15 cellular contexts compared by ENCODE assay signal in the genomic region with DNA sequence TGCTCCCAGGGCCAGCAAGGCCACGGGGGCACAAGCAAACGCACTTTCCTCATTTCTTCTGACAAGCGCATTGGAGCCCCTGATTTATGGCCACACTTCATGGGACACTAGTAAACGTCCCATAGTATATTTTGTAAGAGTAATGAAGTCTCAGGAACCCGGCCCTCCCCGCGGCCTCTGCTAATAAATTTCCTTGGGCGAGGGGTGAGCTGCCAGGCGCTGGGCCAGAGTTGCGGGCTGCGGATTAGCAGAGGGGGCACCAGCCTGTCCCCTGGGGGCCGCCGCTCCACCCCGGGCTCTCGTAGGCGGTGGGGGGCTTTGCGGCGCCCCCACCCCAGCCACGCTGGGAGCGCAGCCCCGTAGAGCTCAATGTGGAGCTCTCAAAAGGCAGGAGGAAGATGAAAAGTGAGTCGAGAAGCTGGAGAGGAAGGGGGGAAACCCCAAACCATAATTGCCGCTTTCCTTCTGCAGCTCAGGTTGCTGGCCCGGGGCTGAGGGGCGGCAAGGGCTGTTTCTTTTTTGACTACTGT.
DNase-seq lines count a peak whose midpoint lies in the region; ATAC-seq and TF ChIP-seq lines count a peak whose summit lies in the region.
"Had no signal": no experiment of that assay in that cellular context is flagged by ENCODE, and none has a peak within 500 bp of the region (broad histone marks: within the 10 kb centered on the region; RNA-seq: fewer than 3 reads in every experiment).

No MANE protein-coding gene starts in this region.

- H3K27ac Mint-ChIP-seq in activated naive CD4-positive, alpha-beta T cell treated with anti-CD3 and anti-CD28 coated beads for 36 hours = no peak overlapping the region
- no peak overlapping the region for H3K27ac Mint-ChIP-seq in activated naive CD4-positive, alpha-beta T cell treated with anti-CD3 and anti-CD28 coated beads, Interleukin-2, amount 50 U/mL, for 72 hours
- H3K27ac Mint-ChIP-seq in T-helper 17 cell = no peak overlapping the region
- no peak overlapping the region for H3K27ac Mint-ChIP-seq in type B pancreatic cell
- H3K27ac Mint-ChIP-seq: activated CD4-positive, alpha-beta T cell treated with anti-CD3 and anti-CD28 coated beads, Interleukin-2, amount 10 ng/mL, durations not matched to agents 7 days and 5 days had no signal

- peaks cover 7% of the 10 kb centered on the region for H3K4me1 ChIP-seq in lower lobe of right lung
- H3K4me1 ChIP-seq in body of pancreas = peaks cover 28% of the 10 kb centered on the region
- H3K4me1 ChIP-seq: upper lobe of right lung had no signal

- H3K4me3 Mint-ChIP-seq in activated naive CD4-positive, alpha-beta T cell treated with anti-CD3 and anti-CD28 coated beads for 36 hours = no peak overlapping the region
- H3K4me3 Mint-ChIP-seq in T-helper 17 cell = peak overlapping the region; percentile 64
- H3K4me3 Mint-ChIP-seq in type B pancreatic cell = peak overlapping the region; percentile 70
- H3K4me3 Mint-ChIP-seq: activated CD4-positive, alpha-beta T cell treated with anti-CD3 and anti-CD28 coated beads, Interleukin-2, amount 10 ng/mL, durations not matched to agents 7 days and 5 days had no signal

- CTCF ChIA-PET in activated naive CD4-positive, alpha-beta T cell treated with anti-CD3 and anti-CD28 coated beads for 36 hours (lab: Charles Lee) = interaction anchor here (0.9 to 1.8 kb wide), 2 partner anchors 83 to 85 kb away, joined by 3 to 8 read pairs; no protein-coding TSS in a partner anchor

- H3K4me3 ChIP-seq in lower lobe of right lung = peak overlapping the region; percentile 13
- no peak overlapping the region for H3K4me3 ChIP-seq in body of pancreas
- H3K4me3 ChIP-seq: ovary, upper lobe of right lung had no signal

- H3K36me3 ChIP-seq in lower lobe of right lung = no peaks in the 10 kb centered on the region
- H3K36me3 ChIP-seq in body of pancreas (replicated peaks in 1 of 2; ENCODE audit: insufficient read depth in 1 of 2, low read depth in 2 of 2) = no peaks in the 10 kb centered on the region
- H3K36me3 ChIP-seq: ovary, upper lobe of right lung had no signal

- TF ChIP-seq CTCF in lower lobe of right lung (IDR thresholded peaks at IDR 0.05) = no peak
- TF ChIP-seq CTCF in type B pancreatic cell (conservative IDR thresholded peaks at IDR 0.05) = no peak
- no peak for TF ChIP-seq CTCF in body of pancreas (IDR thresholded peaks at IDR 0.05)

- H3K27ac ChIP-seq in lower lobe of right lung (no peak overlapping the region), body of pancreas (no peak overlapping the region)
- H3K27ac ChIP-seq: ovary, upper lobe of right lung had no signal

- 21% methylated on average over 22 to 25 of the region's 25 CpGs for WGBS in body of pancreas, 2 donors

- peaks cover 21% of the 10 kb centered on the region for H3K27me3 Mint-ChIP-seq in activated naive CD4-positive, alpha-beta T cell treated with anti-CD3 and anti-CD28 coated beads for 36 hours (ENCODE audit: low read depth)
- H3K27me3 Mint-ChIP-seq in T-helper 17 cell (peaks cover 49% of the 10 kb centered on the region), type B pancreatic cell (peaks cover 53% of the 10 kb centered on the region)

- peaks cover 7% of the 10 kb centered on the region for H3K4me1 Mint-ChIP-seq in activated naive CD4-positive, alpha-beta T cell treated with anti-CD3 and anti-CD28 coated beads for 36 hours (ENCODE audit: low read depth)
- H3K4me1 Mint-ChIP-seq in T-helper 17 cell (peaks cover 6% of the 10 kb centered on the region), type B pancreatic cell (ENCODE audit: unreplicated experiment) (peaks cover 44% of the 10 kb centered on the region)

- ATAC-seq in activated naive CD4-positive, alpha-beta T cell treated with anti-CD3 and anti-CD28 coated beads, Interleukin-2, amount 50 U/mL, for 72 hours = no peak
- ATAC-seq in T-helper 17 cell (no peak), lower lobe of right lung (no peak), body of pancreas (no peak)
- ATAC-seq: upper lobe of right lung had no signal

- peaks cover 19% of the 10 kb centered on the region for H3K27me3 ChIP-seq in lower lobe of right lung (ENCODE audit: low read depth)
- H3K27me3 ChIP-seq in body of pancreas = peaks cover 0 to 6% of the 10 kb centered on the region in 2 donors
- H3K27me3 ChIP-seq: ovary had no signal

- H3K36me3 Mint-ChIP-seq in activated naive CD4-positive, alpha-beta T cell treated with anti-CD3 and anti-CD28 coated beads for 36 hours (ENCODE audit: low read depth) = no peaks in the 10 kb centered on the region
- H3K36me3 Mint-ChIP-seq in activated naive CD4-positive, alpha-beta T cell treated with anti-CD3 and anti-CD28 coated beads, Interleukin-2, amount 50 U/mL, for 72 hours = no peaks in the 10 kb centered on the region
- H3K36me3 Mint-ChIP-seq in T-helper 17 cell (ENCODE audit: low read depth) (peaks cover 3% of the 10 kb centered on the region), type B pancreatic cell (no peaks in the 10 kb centered on the region)

- TF ChIP-seq POLR2A in body of pancreas (IDR thresholded peaks at IDR 0.05) = no peak

- H3K9me3 Mint-ChIP-seq in activated naive CD4-positive, alpha-beta T cell treated with anti-CD3 and anti-CD28 coated beads for 36 hours = no peaks in the 10 kb centered on the region
- no peaks in the 10 kb centered on the region for H3K9me3 Mint-ChIP-seq in activated naive CD4-positive, alpha-beta T cell treated with anti-CD3 and anti-CD28 coated beads, Interleukin-2, amount 50 U/mL, for 72 hours
- H3K9me3 Mint-ChIP-seq in type B pancreatic cell = no peaks in the 10 kb centered on the region
- H3K9me3 Mint-ChIP-seq: activated CD4-positive, alpha-beta T cell treated with anti-CD3 and anti-CD28 coated beads, Interleukin-2, amount 10 ng/mL, durations not matched to agents 7 days and 5 days had no signal

- peak; percentile 29 for DNase-seq in activated naive CD4-positive, alpha-beta T cell treated with anti-CD3 and anti-CD28 coated beads for 36 hours
- no peak for DNase-seq in activated naive CD4-positive, alpha-beta T cell treated with anti-CD3 and anti-CD28 coated beads, Interleukin-2, amount 50 U/mL, for 72 hours (ENCODE audit: low spot score in 2 of 2)
- DNase-seq in T-helper 17 cell (no peak), lower lobe of right lung (no peak), type B pancreatic cell (ENCODE audit: extremely low spot score, unreplicated experiment) (peak; percentile 68), NCI-H2227 treated with DMSO at 0.1 percent for 48 hours (lab: John Stamatoyannopoulos, UW) (no peak), kidney glomerular epithelial cell (lab: John Stamatoyannopoulos, UW) (no peak), body of pancreas (no peak)
- DNase-seq: activated CD4-positive, alpha-beta T cell treated with anti-CD3 and anti-CD28 coated beads, Interleukin-2, amount 10 ng/mL, durations not matched to agents 7 days and 5 days; activated gamma-delta T cell treated with Interleukin-2 at 50 U/mL for 16 hours; erythroblast; OCI-M1; ovary; T-helper 1 cell; upper lobe of right lung had no signal

- intact Hi-C loops in activated naive CD4-positive, alpha-beta T cell treated with anti-CD3 and anti-CD28 coated beads for 36 hours (cut with micrococcal nuclease) = no loop called here
- intact Hi-C loops in lower lobe of right lung (cut with DNase I) (no loop called here), body of pancreas (cut with DNase I) (no loop called here)

- no peaks in the 10 kb centered on the region for H3K9me3 ChIP-seq in T-helper 17 cell (ENCODE audit: control insufficient read depth, low read length, poor library complexity, severe bottlenecking)
- no peaks in the 10 kb centered on the region for H3K9me3 ChIP-seq in lower lobe of right lung
- H3K9me3 ChIP-seq in body of pancreas = no peaks in the 10 kb centered on the region
- H3K9me3 ChIP-seq: ovary, upper lobe of right lung had no signal

Comparison
In these comparisons a context has a peak if more than half of its experiments do, and no peak if none do; other contexts are left out.
1. DNase-seq: peak in activated naive CD4-positive, alpha-beta T cell treated with anti-CD3 and anti-CD28 coated beads for 36 hours (single experiment) and type B pancreatic cell (single experiment); none in activated naive CD4-positive, alpha-beta T cell treated with anti-CD3 and anti-CD28 coated beads, Interleukin-2, amount 50 U/mL, for 72 hours (0 of 2), T-helper 17 cell (0 of 3), lower lobe of right lung (single experiment), NCI-H2227 treated with DMSO at 0.1 percent for 48 hours (single experiment), kidney glomerular epithelial cell (single experiment) and body of pancreas (0 of 4).